8 cellular contexts compared by ENCODE assay signal in the genomic region with DNA sequence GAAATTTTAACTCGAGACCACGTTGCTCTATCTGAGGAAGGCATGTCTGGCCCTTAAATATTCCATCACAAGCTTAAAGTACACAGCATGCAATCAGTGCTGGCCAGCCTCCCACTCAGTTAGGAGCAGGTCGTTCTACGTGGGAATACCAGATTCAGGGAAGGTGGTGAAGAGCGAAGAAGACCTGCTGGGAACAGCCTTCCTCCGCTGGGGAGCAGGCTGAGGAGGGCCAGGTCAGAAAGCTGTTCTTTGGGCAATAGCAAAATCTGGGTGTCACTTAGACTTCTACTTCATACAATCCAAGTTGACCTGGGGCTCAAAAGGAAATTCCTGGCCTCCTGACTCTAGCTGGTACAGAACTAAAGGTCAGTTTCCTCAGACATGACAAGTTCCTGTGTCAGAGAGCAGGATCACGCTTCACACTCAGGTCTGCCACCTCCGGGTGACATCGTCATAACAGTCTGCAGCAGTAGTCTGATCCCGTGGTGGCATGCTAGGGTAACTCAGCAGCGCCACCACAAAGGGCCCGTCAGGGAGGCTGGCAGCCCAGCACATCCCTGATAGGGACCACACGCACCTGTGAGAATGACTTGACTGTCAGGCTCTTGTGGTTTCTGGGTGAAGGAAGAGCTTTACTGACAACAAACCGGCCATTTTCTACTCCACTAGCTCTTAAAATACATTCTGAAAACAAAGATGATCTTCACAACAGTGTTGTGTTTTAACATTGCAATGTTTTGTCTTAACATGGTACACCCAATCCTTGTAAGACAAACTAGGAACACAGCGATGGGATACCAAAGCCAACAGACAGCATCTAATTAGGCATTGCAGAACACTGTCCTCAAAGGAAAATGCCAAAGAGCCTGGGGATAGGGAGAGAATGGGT. TPM values are rescaled to one million over a fixed set of nuclear protein-coding genes. Genes with fewer than 3 reads are reported as not detected.
DNase-seq lines count a peak whose midpoint lies in the region; ATAC-seq and TF ChIP-seq lines count a peak whose summit lies in the region.

No MANE protein-coding gene starts in this region.

- ATAC-seq in HG03175 (IDR thresholded peaks at IDR 0.05; ENCODE audit: unreplicated experiment) (peak; percentile 97), T-helper 17 cell (peak; percentile 100)

- H3K27ac ChIP-seq in C4-2B (no peak overlapping the region), esophagus squamous epithelium (peak overlapping the region in 1 of 4 donors; percentile 7)

- H3K4me3 ChIP-seq in esophagus squamous epithelium, result no peak overlapping the region

- peaks cover 19% of the 10 kb centered on the region for H3K27me3 Mint-ChIP-seq in T-helper 17 cell

- 84 to 91% methylated on average over 8 to 9 of the region's 15 CpGs for WGBS in esophagus squamous epithelium, 2 donors

- TF ChIP-seq POLR2A in esophagus squamous epithelium (IDR thresholded peaks at IDR 0.05), result no peak

- peaks cover 0 to 51% (median 6%) of the 10 kb centered on the region in 3 donors for H3K36me3 ChIP-seq in esophagus squamous epithelium

- H3K27ac Mint-ChIP-seq in T-helper 17 cell, result peak overlapping the region; percentile 39

- peaks cover 0 to 27% (median 5%) of the 10 kb centered on the region in 3 donors for H3K4me1 ChIP-seq in esophagus squamous epithelium

- no peaks in the 10 kb centered on the region for H3K9me3 ChIP-seq in T-helper 17 cell (ENCODE audit: control insufficient read depth, low read length, poor library complexity, severe bottlenecking)
- no peaks in the 10 kb centered on the region for H3K9me3 ChIP-seq in esophagus squamous epithelium

- peaks cover 7% of the 10 kb centered on the region for H3K4me1 Mint-ChIP-seq in T-helper 17 cell

- H3K4me3 Mint-ChIP-seq in T-helper 17 cell, result no peak overlapping the region

- TF ChIP-seq CTCF in C4-2B (conservative IDR thresholded peaks at IDR 0.05) (peak; percentile 82), esophagus squamous epithelium (IDR thresholded peaks at IDR 0.05) (no peak)

- intact Hi-C loops in esophagus squamous epithelium (cut with DNase I), result no loop called here

- no peaks in the 10 kb centered on the region for H3K36me3 Mint-ChIP-seq in T-helper 17 cell (ENCODE audit: low read depth)

- DNase-seq in GM19240 (ENCODE audit: insufficient read length, low spot score) (peak; percentile 54), T-helper 17 cell (peak in 2 of 3 donors; percentile 17 to 27), esophagus squamous epithelium (lab: John Stamatoyannopoulos, UW) (no peak), C1 segment of cervical spinal cord (lab: John Stamatoyannopoulos, UW) (no peak)
- peak; percentile 37 for DNase-seq in central memory CD4-positive, alpha-beta T cell
- DNase-seq in stimulated activated CD4-positive, alpha-beta T cell treated with anti-CD3 and anti-CD28 coated beads, Interleukin-2, amount 100 ng/mL, for 24 hours, result peak; percentile 50 to 60

- H3K27me3 ChIP-seq in esophagus squamous epithelium, result no peaks in the 10 kb centered on the region

RNA-seq across cellular contexts. Expression of a gene that starts 35.2 kb away (rescaled TPM):
- total RNA-seq in T-helper 17 cell, result 10 to 100 TPM; 31.2 to 37.9 TPM
- 10 to 100 TPM; 27.1 to 34.7 (median 31.0) TPM for total RNA-seq in esophagus squamous epithelium

RNA-seq across cellular contexts. Expression of a gene that starts 36.2 kb away (rescaled TPM):
- total RNA-seq in T-helper 17 cell, result not detected
- total RNA-seq in esophagus squamous epithelium, result 10 to 100 TPM; 16.5 to 76.5 (median 41.4) TPM

Comparison
In these comparisons a context has a peak if more than half of its experiments do, and no peak if none do; other contexts are left out.
1. DNase-seq: peak in GM19240 (single experiment), T-helper 17 cell (2 of 3), central memory CD4-positive, alpha-beta T cell (single experiment) and stimulated activated CD4-positive, alpha-beta T cell treated with anti-CD3 and anti-CD28 coated beads, Interleukin-2, amount 100 ng/mL, for 24 hours (2 of 2); none in esophagus squamous epithelium (single experiment) and C1 segment of cervical spinal cord (0 of 14).
2. RNA of a gene that starts 36.2 kb away (total RNA-seq): 16.5 to 76.5 TPM in esophagus squamous epithelium; not detected in T-helper 17 cell; every median in the first group is over 10 times any median in the second.